In genomic region chr20:53805895-53806384, GRCh38 we compare ENCODE assay signal across 14 cellular contexts.
A peak's percentile ranks its signal among the peaks of the same experiment; 100 is the strongest.
DNase-seq lines count a peak whose midpoint lies in the region; ATAC-seq, FAIRE-seq and TF ChIP-seq lines count a peak whose summit lies in the region.
"Had no signal": no experiment of that assay in that cellular context is flagged by ENCODE, and none has a peak within 500 bp of the region (broad histone marks: within the 10 kb centered on the region; RNA-seq: fewer than 3 reads in every experiment).

No MANE protein-coding gene starts in this region.

- DNase-seq in DMS53 (lab: John Stamatoyannopoulos, UW) (peak; percentile 36), DMS53 treated with DMSO at 0.1 percent for 48 hours (lab: John Stamatoyannopoulos, UW; ENCODE audit: unreplicated experiment) (no peak), T1000 (lab: John Stamatoyannopoulos, UW) (peak; percentile 86), fibroblast of peridontal ligament (ENCODE audit: extremely low read depth) (peak; percentile 83), urothelium cell line (ENCODE audit: low spot score) (peak; percentile 72), heart right ventricle (no peak), cerebellum (ENCODE audit: low spot score) (no peak)
- no peak for DNase-seq in effector CD4-positive, alpha-beta T cell
- DNase-seq: ACHN; hypothalamus; naive thymus-derived CD4-positive, alpha-beta T cell; NCI-H1105 treated with DMSO at 0.1 percent for 48 hours; stomach had no signal

- no peak for ATAC-seq in heart right ventricle
- ATAC-seq: naive thymus-derived CD4-positive, alpha-beta T cell had no signal

- no peak for FAIRE-seq in urothelium cell line (lab: Jason Lieb, UNC)

- no peaks in the 10 kb centered on the region for H3K27me3 ChIP-seq in heart right ventricle
- H3K27me3 ChIP-seq: breast epithelium, stomach had no signal

- no peak overlapping the region for H3K4me3 ChIP-seq in heart right ventricle
- H3K4me3 ChIP-seq: breast epithelium, stomach had no signal

- H3K9me3 ChIP-seq in heart right ventricle, result no peaks in the 10 kb centered on the region
- H3K9me3 ChIP-seq: breast epithelium, stomach had no signal

- WGBS in heart right ventricle, 2 donors, result 83 to 86% methylated on average over 5 of the region's 5 CpGs

- TF ChIP-seq CTCF in heart right ventricle (IDR thresholded peaks at IDR 0.05), result no peak

- no peak overlapping the region for H3K27ac ChIP-seq in heart right ventricle
- H3K27ac ChIP-seq: breast epithelium, stomach had no signal

- no peaks in the 10 kb centered on the region for H3K4me1 ChIP-seq in heart right ventricle
- H3K4me1 ChIP-seq: breast epithelium had no signal

- intact Hi-C loops in heart right ventricle (cut with DNase I), result no loop called here

- H3K36me3 ChIP-seq in heart right ventricle, result no peaks in the 10 kb centered on the region
- H3K36me3 ChIP-seq: breast epithelium, stomach had no signal

Comparison
In these comparisons a context has a peak if more than half of its experiments do, and no peak if none do; other contexts are left out.
1. DNase-seq: peak in DMS53 (single experiment), T1000 (single experiment), fibroblast of peridontal ligament (single experiment) and urothelium cell line (single experiment); none in DMS53 treated with DMSO at 0.1 percent for 48 hours (single experiment), heart right ventricle (0 of 2), cerebellum (single experiment) and effector CD4-positive, alpha-beta T cell (single experiment).